ENCODE assay signal across 26 cellular contexts in the genomic region with DNA sequence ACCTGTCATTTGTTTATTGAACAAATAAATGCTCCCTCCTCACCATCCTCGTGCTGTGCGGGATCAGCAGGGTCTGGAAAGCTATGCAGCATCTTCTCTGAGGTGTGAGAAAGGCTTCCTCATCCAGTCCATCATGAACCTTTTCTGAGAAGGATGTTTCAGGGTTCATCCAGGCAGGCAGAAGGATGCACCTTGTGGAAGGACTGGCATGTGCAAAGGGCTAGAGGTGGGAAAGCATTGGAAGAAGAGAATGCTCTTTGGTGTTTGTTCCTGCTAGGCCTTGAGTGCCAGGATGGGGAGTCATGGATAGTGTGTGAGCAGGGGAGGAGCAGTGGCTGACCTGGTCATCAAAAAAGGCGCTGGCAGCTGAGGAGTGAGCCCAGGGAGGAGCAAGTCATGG. TPM values are rescaled to one million over a fixed set of nuclear protein-coding genes. Genes with fewer than 3 reads are reported as not detected.
"Had no signal": no experiment of that assay in that cellular context is flagged by ENCODE, and none has a peak within 500 bp of the region (broad histone marks: within the 10 kb centered on the region; RNA-seq: fewer than 3 reads in every experiment).

No MANE protein-coding gene starts in this region.

- H3K27ac ChIP-seq: ascending aorta, body of pancreas had no signal

- H3K4me3 Mint-ChIP-seq: activated CD4-positive, alpha-beta memory T cell treated with anti-CD3 and anti-CD28 coated beads for 36 hours; activated CD4-positive, alpha-beta T cell treated with anti-CD3 and anti-CD28 coated beads, Interleukin-2, amount 10 ng/mL, durations not matched to agents 7 days and 5 days; activated T-helper 17 cell treated with anti-CD3 and anti-CD28 coated beads, Interleukin-2, amount 50 U/mL, for 72 hours; T-helper 17 cell had no signal

- H3K9me3 ChIP-seq: ascending aorta had no signal

- ATAC-seq: activated T-helper 17 cell treated with anti-CD3 and anti-CD28 coated beads, Interleukin-2, amount 50 U/mL, for 72 hours; body of pancreas; T-helper 17 cell had no signal

- H3K27me3 Mint-ChIP-seq: activated CD4-positive, alpha-beta T cell treated with anti-CD3 and anti-CD28 coated beads, Interleukin-2, amount 10 ng/mL, durations not matched to agents 7 days and 5 days had no signal

- H3K4me1 Mint-ChIP-seq: activated CD4-positive, alpha-beta T cell treated with anti-CD3 and anti-CD28 coated beads, Interleukin-2, amount 10 ng/mL, durations not matched to agents 7 days and 5 days; activated T-helper 17 cell treated with anti-CD3 and anti-CD28 coated beads, Interleukin-2, amount 50 U/mL, for 72 hours; T-helper 17 cell had no signal

- H3K36me3 ChIP-seq: ascending aorta had no signal

- DNase-seq: activated CD4-positive, alpha-beta memory T cell treated with anti-CD3 and anti-CD28 coated beads for 36 hours; activated CD4-positive, alpha-beta T cell treated with anti-CD3 and anti-CD28 coated beads, Interleukin-2, amount 10 ng/mL, durations not matched to agents 7 days and 5 days; activated CD4-positive, CD25-positive, alpha-beta regulatory T cell; activated CD8-positive, alpha-beta memory T cell treated with anti-CD3 and anti-CD28 coated beads for 24 hours; activated gamma-delta T cell treated with Interleukin-2 at 50 U/mL for 16 hours; activated naive CD4-positive, alpha-beta T cell treated with anti-CD3 and anti-CD28 coated beads, Interleukin-2, amount 50 U/mL, for 16 hours; activated T-cell treated with anti-CD3 and anti-CD28 coated beads for 4 hours; activated T-cell treated with anti-CD3 and anti-CD28 coated beads, Interleukin-2, amount 50 U/mL, for 48 hours; body of pancreas; Karpas-422; NCI-H1105 treated with DMSO at 0.1 percent for 48 hours; NCI-H1436 treated with DMSO at 0.1 percent for 48 hours; NCI-H187 treated with DMSO at 0.1 percent for 48 hours; NCI-H2081 treated with DMSO at 0.1 percent for 48 hours; NCI-H2171 treated with DMSO at 0.1 percent for 48 hours; NCI-H226; NCI-H526; NCI-H774; SIG-M5; T-helper 17 cell; T1000 had no signal

- H3K4me1 ChIP-seq: ascending aorta had no signal

- H3K27ac Mint-ChIP-seq: activated CD4-positive, alpha-beta memory T cell treated with anti-CD3 and anti-CD28 coated beads for 36 hours; activated CD4-positive, alpha-beta T cell treated with anti-CD3 and anti-CD28 coated beads, Interleukin-2, amount 10 ng/mL, durations not matched to agents 7 days and 5 days; activated T-helper 17 cell treated with anti-CD3 and anti-CD28 coated beads, Interleukin-2, amount 50 U/mL, for 72 hours; T-helper 17 cell had no signal

- H3K27me3 ChIP-seq: body of pancreas had no signal

- H3K4me3 ChIP-seq: ascending aorta, body of pancreas had no signal

RNA-seq across cellular contexts. Expression of a gene that starts 6.6 kb away (rescaled TPM):
- total RNA-seq: activated CD4-positive, alpha-beta T cell treated with anti-CD3 and anti-CD28 coated beads, Interleukin-2, amount 10 ng/mL, durations not matched to agents 7 days and 5 days; RPMI7951; T-helper 17 cell had no signal

RNA-seq across cellular contexts. Expression of a gene that starts 20.1 kb away (rescaled TPM):
- total RNA-seq: activated CD4-positive, alpha-beta memory T cell treated with anti-CD3 and anti-CD28 coated beads for 36 hours; activated CD4-positive, alpha-beta T cell treated with anti-CD3 and anti-CD28 coated beads, Interleukin-2, amount 10 ng/mL, durations not matched to agents 7 days and 5 days; activated T-helper 17 cell treated with anti-CD3 and anti-CD28 coated beads, Interleukin-2, amount 50 U/mL, for 72 hours; ascending aorta; body of pancreas; NCI-H460; OCI-LY7; RPMI7951; T-helper 17 cell had no signal

RNA-seq across cellular contexts. Expression of a gene that starts 35.6 kb away (rescaled TPM):
- total RNA-seq: activated CD4-positive, alpha-beta memory T cell treated with anti-CD3 and anti-CD28 coated beads for 36 hours; activated CD4-positive, alpha-beta T cell treated with anti-CD3 and anti-CD28 coated beads, Interleukin-2, amount 10 ng/mL, durations not matched to agents 7 days and 5 days; ascending aorta; RPMI7951; T-helper 17 cell had no signal
